ENCODE assay signal across 8 cellular contexts in genomic region chr7:2353650-2354172, GRCh38. TPM values are rescaled to one million over a fixed set of nuclear protein-coding genes. Genes with fewer than 3 reads are reported as not detected.
A peak's percentile ranks its signal among the peaks of the same experiment; 100 is the strongest.
DNase-seq lines count a peak whose midpoint lies in the region; ATAC-seq and TF ChIP-seq lines count a peak whose summit lies in the region.

No MANE protein-coding gene starts in this region.

- H3K4me3 Mint-ChIP-seq in T-cell: peak overlapping the region; percentile 82 to 97 (median 91)

- DNase-seq in GM12864 (ENCODE audit: low read depth): peak; percentile 70
- peak; percentile 96 for DNase-seq in H4 (ENCODE audit: low spot score)
- peak; percentile 93 for DNase-seq in LoVo (ENCODE audit: low spot score)
- peak in 29 of 34 experiments; percentile 77 to 93 (median 86) for DNase-seq in T-cell
- DNase-seq in ascending aorta (ENCODE audit: low spot score in 2 of 2): peak; percentile 43 to 92
- DNase-seq in iPS DF 4.7 (ENCODE audit: extremely low read depth, low spot score): peak; percentile 38
- DNase-seq in skeletal muscle cell (ENCODE audit: low read depth): peak; percentile 60
- no peak for DNase-seq in occipital lobe (lab: John Stamatoyannopoulos, UW)

- no peaks in the 10 kb centered on the region for H3K9me3 Mint-ChIP-seq in T-cell

- no peaks in the 10 kb centered on the region for H3K9me3 ChIP-seq in ascending aorta

- TF ChIP-seq CTCF in GM12864 (IDR thresholded peaks at IDR 0.05; ENCODE audit: low read depth, low read length, missing control alignments) (no peak), ascending aorta (IDR thresholded peaks at IDR 0.05) (no peak)

- peaks cover 31 to 33% (median 32%) of the 10 kb centered on the region in 3 donors for H3K4me1 Mint-ChIP-seq in T-cell

- H3K27me3 Mint-ChIP-seq in T-cell: no peaks in the 10 kb centered on the region

- H3K27ac ChIP-seq in ascending aorta: peak overlapping the region; percentile 98 to 99

- POLR2A ChIA-PET in T-cell (lab: Charles Lee): interaction anchor here in 1 of 2 donors (0.5 kb wide), 1 partner anchor 23 kb away, joined by 5 read pairs; no protein-coding TSS in a partner anchor

- H3K4me3 ChIP-seq in GM12864 (ENCODE audit: low read depth, low read length) (peak overlapping the region; percentile 99), ascending aorta (peak overlapping the region; percentile 91), skeletal muscle cell (ENCODE audit: low read depth, low read length) (peak overlapping the region; percentile 98)

- peaks cover 4% of the 10 kb centered on the region for H3K36me3 Mint-ChIP-seq in T-cell

- CTCF ChIA-PET in T-cell (lab: Charles Lee): interaction anchor here in 1 of 2 donors (0.5 to 1.0 kb wide), 4 partner anchors 33 to 1182 kb away, joined by 3 to 5 read pairs (median 3); no protein-coding TSS in a partner anchor

- H3K36me3 ChIP-seq in ascending aorta: no peaks in the 10 kb centered on the region

- H3K4me1 ChIP-seq in ascending aorta: peaks cover 16 to 21% of the 10 kb centered on the region in 2 donors

- H3K27ac Mint-ChIP-seq in T-cell: peak overlapping the region; percentile 100

- intact Hi-C loops in ascending aorta (cut with DNase I): loop anchor here (1.0 to 10.0 kb wide), 6 partner anchors 39 to 895 kb away; partner anchors contain the start of genes CHST12, IQCE, MICALL2 and MRM2

- no peaks in the 10 kb centered on the region for H3K27me3 ChIP-seq in ascending aorta

- peak; percentile 72 to 74 (median 72) for ATAC-seq in T-cell (replicated peaks in 1 of 4)

RNA-seq across cellular contexts. Expression of gene EIF3B, which starts 0.9 kb away (rescaled TPM):
- total RNA-seq in H4 (2014; rRNA removed; shearing (Covaris generic)): 361 and 382 TPM in 2 replicates
- total RNA-seq in T-cell (100 to 1,000 TPM; 150 to 169 (median 165) TPM), ascending aorta (84.9 TPM), occipital lobe (63.0 TPM)

RNA-seq across cellular contexts. Expression of gene SNX8, which starts 39.5 kb away (rescaled TPM):
- 27.7 and 40.2 TPM in 2 replicates for total RNA-seq in H4 (2014; rRNA removed; shearing (Covaris generic))
- 10 to 100 TPM in 2 of 5 donors, 1 to 10 TPM in 3; 8.4 to 14.6 (median 9.9) TPM for total RNA-seq in T-cell
- total RNA-seq in ascending aorta: 12.2 TPM
- 13.4 TPM for total RNA-seq in occipital lobe

RNA-seq across cellular contexts. Expression of gene CHST12, which starts 49.7 kb away (rescaled TPM):
- total RNA-seq in H4 (2014; rRNA removed; shearing (Covaris generic)): 18.8 and 20.6 TPM in 2 replicates
- 10 to 100 TPM; 20.3 to 41.5 (median 30.8) TPM for total RNA-seq in T-cell
- 79.4 TPM for total RNA-seq in ascending aorta
- total RNA-seq in occipital lobe: 1.9 TPM
